In the genomic region with DNA sequence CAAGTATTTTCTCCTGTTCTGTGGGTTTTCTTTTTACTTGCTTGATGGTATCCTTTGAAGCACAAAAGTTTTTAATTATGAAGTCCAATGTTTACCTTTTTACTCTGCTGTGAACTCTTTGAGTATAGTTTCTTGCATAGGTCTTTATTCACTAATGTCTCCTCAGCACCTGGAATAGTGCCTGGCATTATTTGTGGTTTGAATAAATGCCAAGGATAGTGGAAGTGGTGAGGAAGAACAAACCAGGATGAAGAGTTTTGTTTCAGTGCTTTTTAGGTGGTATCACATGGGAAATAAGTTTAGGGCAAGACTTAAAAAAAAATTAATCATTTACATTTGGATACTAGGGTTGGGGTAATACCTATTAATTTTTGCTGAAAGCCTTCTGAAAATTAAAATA, we compare ENCODE assay signal across 25 cellular contexts.
"Had no signal": no experiment of that assay in that cellular context is flagged by ENCODE, and none has a peak within 500 bp of the region (broad histone marks: within the 10 kb centered on the region; RNA-seq: fewer than 3 reads in every experiment).

No MANE protein-coding gene starts in this region.

- DNase-seq: activated CD4-positive, alpha-beta T cell treated with anti-CD3 and anti-CD28 coated beads for 4 hours; activated CD8-positive, alpha-beta memory T cell treated with anti-CD3 and anti-CD28 coated beads, Interleukin-2, amount 50 U/mL, for 4 hours; activated CD8-positive, alpha-beta T cell treated with anti-CD3 and anti-CD28 coated beads for 36 hours; activated gamma-delta T cell treated with Interleukin-2 at 50 U/mL for 16 hours; activated naive CD4-positive, alpha-beta T cell treated with anti-CD3 and anti-CD28 coated beads, Interleukin-2, amount 10 ng/mL, durations not matched to agents 7 days and 5 days; activated naive CD8-positive, alpha-beta T cell treated with anti-CD3 and anti-CD28 coated beads for 36 hours; activated T-cell treated with anti-CD3 and anti-CD28 coated beads, Interleukin-2, amount 50 U/mL, for 72 hours; brain microvascular endothelial cell; caudate nucleus; Karpas-422; NCI-H1092; NCI-H1436; NCI-H1694 treated with DMSO at 0.1 percent for 48 hours; NCI-H2029 treated with DMSO at 0.1 percent for 48 hours; NCI-H345; NCI-H510A; NCI-H526 treated with DMSO at 0.1 percent for 48 hours; NCI-H82; SIG-M5; T-cell; T-helper 2 cell; T1000; WERI-Rb-1 had no signal

- H3K36me3 ChIP-seq: brain microvascular endothelial cell, WERI-Rb-1 had no signal

- H3K27me3 Mint-ChIP-seq: activated CD8-positive, alpha-beta T cell treated with anti-CD3 and anti-CD28 coated beads for 36 hours; activated naive CD4-positive, alpha-beta T cell treated with anti-CD3 and anti-CD28 coated beads, Interleukin-2, amount 10 ng/mL, durations not matched to agents 7 days and 5 days; activated naive CD8-positive, alpha-beta T cell treated with anti-CD3 and anti-CD28 coated beads for 36 hours; T-cell had no signal

- H3K4me1 Mint-ChIP-seq: activated naive CD4-positive, alpha-beta T cell treated with anti-CD3 and anti-CD28 coated beads, Interleukin-2, amount 10 ng/mL, durations not matched to agents 7 days and 5 days had no signal

- H3K27ac ChIP-seq: brain microvascular endothelial cell, WERI-Rb-1 had no signal

- H3K4me3 ChIP-seq: K562 had no signal

- H3K27me3 ChIP-seq: brain microvascular endothelial cell had no signal

- H3K9me3 Mint-ChIP-seq: activated CD8-positive, alpha-beta T cell treated with anti-CD3 and anti-CD28 coated beads for 36 hours; activated naive CD4-positive, alpha-beta T cell treated with anti-CD3 and anti-CD28 coated beads, Interleukin-2, amount 10 ng/mL, durations not matched to agents 7 days and 5 days; activated naive CD8-positive, alpha-beta T cell treated with anti-CD3 and anti-CD28 coated beads for 36 hours; activated T-helper 2 cell treated with anti-CD3 and anti-CD28 coated beads, Interferon-gamma antibody, Interleukin-2, Interleukin-4, amounts not matched to agents 10 μg/mL and 5 μg/mL and 100 μg/mL, durations not matched to agents 14 hours and 24 hours and 36 hours; T-cell had no signal

- H3K27ac Mint-ChIP-seq: activated CD8-positive, alpha-beta T cell treated with anti-CD3 and anti-CD28 coated beads for 36 hours; activated naive CD4-positive, alpha-beta T cell treated with anti-CD3 and anti-CD28 coated beads, Interleukin-2, amount 10 ng/mL, durations not matched to agents 7 days and 5 days; activated naive CD8-positive, alpha-beta T cell treated with anti-CD3 and anti-CD28 coated beads for 36 hours; activated T-cell treated with anti-CD3 and anti-CD28 coated beads, Interleukin-2, amount 50 U/mL, for 72 hours; activated T-helper 2 cell treated with anti-CD3 and anti-CD28 coated beads, Interferon-gamma antibody, Interleukin-2, Interleukin-4, amounts not matched to agents 10 μg/mL and 5 μg/mL and 100 μg/mL, durations not matched to agents 14 hours and 24 hours and 36 hours; T-cell had no signal

- H3K4me3 Mint-ChIP-seq: activated CD8-positive, alpha-beta T cell treated with anti-CD3 and anti-CD28 coated beads for 36 hours; activated naive CD4-positive, alpha-beta T cell treated with anti-CD3 and anti-CD28 coated beads, Interleukin-2, amount 10 ng/mL, durations not matched to agents 7 days and 5 days; activated naive CD8-positive, alpha-beta T cell treated with anti-CD3 and anti-CD28 coated beads for 36 hours; activated T-cell treated with anti-CD3 and anti-CD28 coated beads, Interleukin-2, amount 50 U/mL, for 72 hours; T-cell had no signal

- ATAC-seq: activated CD8-positive, alpha-beta T cell treated with anti-CD3 and anti-CD28 coated beads for 36 hours; activated T-cell treated with anti-CD3 and anti-CD28 coated beads, Interleukin-2, amount 50 U/mL, for 72 hours; K562; T-cell had no signal
